Comparison of ENCODE assay signal across 25 cellular contexts in genomic region chrX:71160475-71160874, GRCh38. TPM values are rescaled to one million over a fixed set of nuclear protein-coding genes. Genes with fewer than 3 reads are reported as not detected.
"Had no signal": no experiment of that assay in that cellular context is flagged by ENCODE, and none has a peak within 500 bp of the region (broad histone marks: within the 10 kb centered on the region; RNA-seq: fewer than 3 reads in every experiment).

No MANE protein-coding gene starts in this region.

- H3K36me3 ChIP-seq: colonic mucosa had no signal

- ATAC-seq: activated CD8-positive, alpha-beta T cell treated with anti-CD3 and anti-CD28 coated beads, Interleukin-2, amount 10 ng/mL, durations not matched to agents 7 days and 5 days; activated naive CD4-positive, alpha-beta T cell treated with anti-CD3 and anti-CD28 coated beads, Interleukin-2, amount 50 U/mL, for 72 hours; T-helper 17 cell; WTC11 had no signal

- H3K4me3 ChIP-seq: colonic mucosa had no signal

- H3K9me3 ChIP-seq: colonic mucosa had no signal

- H3K9ac ChIP-seq: KMS-11 had no signal

- H3K27me3 ChIP-seq: colonic mucosa had no signal

- H3K4me2 ChIP-seq: KMS-11 had no signal

- DNase-seq: activated CD4-positive, alpha-beta T cell treated with anti-CD3 and anti-CD28 coated beads for 48 hours; activated CD4-positive, alpha-beta T cell treated with anti-CD3 and anti-CD28 coated beads, Interleukin-2, amount 50 U/mL, for 4 hours; activated CD4-positive, CD25-positive, alpha-beta regulatory T cell treated with anti-CD3 and anti-CD28 coated beads, Interleukin-2, amount 50 U/mL, for 72 hours; activated CD8-positive, alpha-beta memory T cell treated with anti-CD3 and anti-CD28 coated beads, Interleukin-2, amount 50 U/mL, for 48 hours; activated CD8-positive, alpha-beta T cell treated with anti-CD3 and anti-CD28 coated beads, Interleukin-2, amount 10 ng/mL, durations not matched to agents 7 days and 5 days; activated T-cell treated with anti-CD3 and anti-CD28 coated beads, Interleukin-2, amount 50 U/mL, for 1 hour; amygdala; caudate nucleus; colonic mucosa; NCI-H1048; NCI-H146; NCI-H187 treated with DMSO at 0.1 percent for 48 hours; NCI-H2081 treated with DMSO at 0.1 percent for 48 hours; NCI-H2171 treated with DMSO at 0.1 percent for 48 hours; NCI-H226; NCI-H526; NCI-H82; SIG-M5; T-helper 17 cell; T-helper 9 cell had no signal

- H3K4me1 ChIP-seq: colonic mucosa had no signal

- H3K27ac ChIP-seq: colonic mucosa, KMS-11 had no signal

RNA-seq across cellular contexts. Expression of gene IL2RG, which starts 49.1 kb away (rescaled TPM):
- total RNA-seq: NCI-H460 had no signal

RNA-seq across cellular contexts. Expression of gene CXorf65, which starts 53.9 kb away (rescaled TPM):
- total RNA-seq: cerebellum, colonic mucosa, NCI-H460, WTC11 had no signal
